1 cellular context compared by ENCODE assay signal in the genomic region with DNA sequence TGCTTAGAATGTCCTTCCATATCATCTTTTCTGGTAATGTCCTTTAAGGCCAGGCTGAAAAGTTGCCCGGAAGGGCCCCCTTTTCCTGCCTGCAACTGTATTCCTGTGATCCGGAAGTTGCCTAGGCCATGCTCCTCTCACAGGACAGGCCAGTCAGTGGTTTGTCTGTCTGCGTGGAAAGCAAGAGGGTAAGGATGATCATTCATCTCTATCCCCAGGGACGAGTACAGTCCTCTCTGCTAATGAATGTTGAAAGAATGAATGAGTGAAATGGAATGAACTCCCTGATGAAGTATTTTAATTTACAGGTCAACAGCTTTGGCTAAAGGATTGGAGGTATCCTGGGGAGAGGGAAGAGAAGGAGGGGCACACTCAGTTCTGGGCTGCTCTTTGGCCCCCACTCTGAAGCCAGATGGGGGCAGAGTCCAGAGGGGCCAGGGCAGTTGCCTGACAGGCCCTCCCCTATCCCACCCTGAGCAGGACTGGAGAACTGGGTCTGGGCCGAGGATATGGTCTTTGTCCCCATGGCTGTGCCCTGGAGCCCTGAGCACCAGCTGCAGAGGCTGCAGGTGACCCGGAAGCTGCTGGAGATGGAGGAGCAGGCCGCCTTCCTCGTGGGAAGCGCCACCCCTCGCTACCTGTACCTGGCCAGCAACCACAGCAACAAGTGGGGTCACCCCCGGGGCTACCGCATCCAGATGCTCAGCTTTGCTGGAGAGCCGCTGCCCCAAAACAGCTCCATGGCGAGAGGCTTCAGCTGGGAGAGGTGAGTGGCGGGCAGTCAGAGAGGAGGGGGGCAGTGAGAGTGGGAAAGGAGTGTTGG.
TF ChIP-seq lines count a peak whose summit lies in the region.

No MANE protein-coding gene starts in this region.

TF ChIP-seq in HepG2, 621 proteins besides CTCF, POLR2A, EP300 and RAD21 (continued from another document and continues in another):
- no peak for TF ChIP-seq ZNF407 (CRISPR knock-in tag; IDR thresholded peaks at IDR 0.05; ENCODE audit: not compliant biosample characterization)
- no peak for TF ChIP-seq MZF1 (CRISPR knock-in tag; IDR thresholded peaks at IDR 0.05; ENCODE audit: borderline replicate concordance)
- TF ChIP-seq IRX3 (CRISPR knock-in tag; IDR thresholded peaks at IDR 0.05; ENCODE audit: borderline replicate concordance, low read depth) = no peak
- 0 out of 2 replicates have a peak, but pooled peaks have one; percentile 12 for TF ChIP-seq FOXA3 (CRISPR knock-in tag; IDR thresholded peaks at IDR 0.05)
- no peak for TF ChIP-seq ZNF546 (CRISPR knock-in tag; conservative IDR thresholded peaks at IDR 0.05)
- TF ChIP-seq MBD4 (IDR thresholded peaks at IDR 0.05; ENCODE audit: borderline replicate concordance, low read length) = no peak
- TF ChIP-seq ZMYM4 (CRISPR knock-in tag; IDR thresholded peaks at IDR 0.05) = peak; percentile 47; the same call in 1 of the 2 replicates
- TF ChIP-seq NR2C2 (CRISPR knock-in tag; IDR thresholded peaks at IDR 0.05; ENCODE audit: borderline replicate concordance) = peak; percentile 86; the same call in 1 of the 2 replicates
- TF ChIP-seq, protein P1, sequence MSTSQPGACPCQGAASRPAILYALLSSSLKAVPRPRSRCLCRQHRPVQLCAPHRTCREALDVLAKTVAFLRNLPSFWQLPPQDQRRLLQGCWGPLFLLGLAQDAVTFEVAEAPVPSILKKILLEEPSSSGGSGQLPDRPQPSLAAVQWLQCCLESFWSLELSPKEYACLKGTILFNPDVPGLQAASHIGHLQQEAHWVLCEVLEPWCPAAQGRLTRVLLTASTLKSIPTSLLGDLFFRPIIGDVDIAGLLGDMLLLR (CRISPR knock-in tag; IDR thresholded peaks at IDR 0.05) = no peak
- TF ChIP-seq, protein P2, sequence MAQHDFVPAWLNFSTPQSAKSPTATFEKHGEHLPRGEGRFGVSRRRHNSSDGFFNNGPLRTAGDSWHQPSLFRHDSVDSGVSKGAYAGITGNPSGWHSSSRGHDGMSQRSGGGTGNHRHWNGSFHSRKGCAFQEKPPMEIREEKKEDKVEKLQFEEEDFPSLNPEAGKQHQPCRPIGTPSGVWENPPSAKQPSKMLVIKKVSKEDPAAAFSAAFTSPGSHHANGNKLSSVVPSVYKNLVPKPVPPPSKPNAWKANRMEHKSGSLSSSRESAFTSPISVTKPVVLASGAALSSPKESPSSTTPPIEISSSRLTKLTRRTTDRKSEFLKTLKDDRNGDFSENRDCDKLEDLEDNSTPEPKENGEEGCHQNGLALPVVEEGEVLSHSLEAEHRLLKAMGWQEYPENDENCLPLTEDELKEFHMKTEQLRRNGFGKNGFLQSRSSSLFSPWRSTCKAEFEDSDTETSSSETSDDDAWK (CRISPR knock-in tag; IDR thresholded peaks at IDR 0.05) = no peak
- TF ChIP-seq MLLT10 (CRISPR knock-in tag; IDR thresholded peaks at IDR 0.05) = no peak
- TF ChIP-seq, protein P3, sequence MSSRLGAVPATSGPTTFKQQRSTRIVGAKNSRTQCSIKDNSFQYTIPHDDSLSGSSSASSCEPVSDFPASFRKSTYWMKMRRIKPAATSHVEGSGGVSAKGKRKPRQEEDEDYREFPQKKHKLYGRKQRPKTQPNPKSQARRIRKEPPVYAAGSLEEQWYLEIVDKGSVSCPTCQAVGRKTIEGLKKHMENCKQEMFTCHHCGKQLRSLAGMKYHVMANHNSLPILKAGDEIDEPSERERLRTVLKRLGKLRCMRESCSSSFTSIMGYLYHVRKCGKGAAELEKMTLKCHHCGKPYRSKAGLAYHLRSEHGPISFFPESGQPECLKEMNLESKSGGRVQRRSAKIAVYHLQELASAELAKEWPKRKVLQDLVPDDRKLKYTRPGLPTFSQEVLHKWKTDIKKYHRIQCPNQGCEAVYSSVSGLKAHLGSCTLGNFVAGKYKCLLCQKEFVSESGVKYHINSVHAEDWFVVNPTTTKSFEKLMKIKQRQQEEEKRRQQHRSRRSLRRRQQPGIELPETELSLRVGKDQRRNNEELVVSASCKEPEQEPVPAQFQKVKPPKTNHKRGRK (CRISPR knock-in tag; IDR thresholded peaks at IDR 0.05) = no peak
- TF ChIP-seq ZNF550 (CRISPR knock-in tag; IDR thresholded peaks at IDR 0.05; ENCODE audit: borderline replicate concordance) = no peak
- no peak for TF ChIP-seq KLF12 (CRISPR knock-in tag; IDR thresholded peaks at IDR 0.05; ENCODE audit: borderline replicate concordance)
- TF ChIP-seq GFI1 (CRISPR knock-in tag; IDR thresholded peaks at IDR 0.05; ENCODE audit: borderline replicate concordance) = peak; percentile 65; the same call in 1 of the 2 replicates
- TF ChIP-seq, protein P4, sequence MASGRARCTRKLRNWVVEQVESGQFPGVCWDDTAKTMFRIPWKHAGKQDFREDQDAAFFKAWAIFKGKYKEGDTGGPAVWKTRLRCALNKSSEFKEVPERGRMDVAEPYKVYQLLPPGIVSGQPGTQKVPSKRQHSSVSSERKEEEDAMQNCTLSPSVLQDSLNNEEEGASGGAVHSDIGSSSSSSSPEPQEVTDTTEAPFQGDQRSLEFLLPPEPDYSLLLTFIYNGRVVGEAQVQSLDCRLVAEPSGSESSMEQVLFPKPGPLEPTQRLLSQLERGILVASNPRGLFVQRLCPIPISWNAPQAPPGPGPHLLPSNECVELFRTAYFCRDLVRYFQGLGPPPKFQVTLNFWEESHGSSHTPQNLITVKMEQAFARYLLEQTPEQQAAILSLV (CRISPR knock-in tag; IDR thresholded peaks at IDR 0.05; ENCODE audit: borderline replicate concordance) = peak; percentile 50
- no peak for TF ChIP-seq NFATC3 (CRISPR knock-in tag; IDR thresholded peaks at IDR 0.05)
- TF ChIP-seq SALL1 (CRISPR knock-in tag; IDR thresholded peaks at IDR 0.05) = peak; percentile 87
- TF ChIP-seq ZNF383 (CRISPR knock-in tag; IDR thresholded peaks at IDR 0.05; ENCODE audit: borderline replicate concordance) = no peak
- no peak for TF ChIP-seq ELK4 (CRISPR knock-in tag; IDR thresholded peaks at IDR 0.05; ENCODE audit: borderline replicate concordance)
- no peak for TF ChIP-seq SRSF4 (IDR thresholded peaks at IDR 0.05; ENCODE audit: low read depth, low read length, poor library complexity, severe bottlenecking)
- peak; percentile 44; the same call in 1 of the 2 replicates for TF ChIP-seq TBX2 (CRISPR knock-in tag; IDR thresholded peaks at IDR 0.05; ENCODE audit: borderline replicate concordance)
- TF ChIP-seq ZBTB7A (CRISPR knock-in tag; IDR thresholded peaks at IDR 0.05) = peak; percentile 72; the same call in 1 of the 2 replicates
- no peak for TF ChIP-seq ZNF468 (CRISPR knock-in tag; IDR thresholded peaks at IDR 0.05)
- no peak for TF ChIP-seq ZNF747 (CRISPR knock-in tag; IDR thresholded peaks at IDR 0.05; ENCODE audit: borderline replicate concordance)
- TF ChIP-seq RELA (CRISPR knock-in tag; IDR thresholded peaks at IDR 0.05) = 0 out of 2 replicates have a peak, but pooled peaks have one; percentile 42
- no peak for TF ChIP-seq KLF13 (CRISPR knock-in tag; IDR thresholded peaks at IDR 0.05)
- TF ChIP-seq ZNF33A (CRISPR knock-in tag; IDR thresholded peaks at IDR 0.05; ENCODE audit: borderline replicate concordance) = no peak
- peak; percentile 37; the same call in 1 of the 2 replicates for TF ChIP-seq PHF8 (CRISPR knock-in tag; IDR thresholded peaks at IDR 0.05)
- no peak for TF ChIP-seq ARNT (IDR thresholded peaks at IDR 0.05)
- no peak for TF ChIP-seq ZZZ3 (CRISPR knock-in tag; IDR thresholded peaks at IDR 0.05; ENCODE audit: borderline replicate concordance)
- peak; percentile 97 for TF ChIP-seq PHF21A (CRISPR knock-in tag; IDR thresholded peaks at IDR 0.05)
- TF ChIP-seq ZNF207 (IDR thresholded peaks at IDR 0.05; ENCODE audit: borderline replicate concordance) = no peak
- no peak for TF ChIP-seq BCL3 (CRISPR knock-in tag; IDR thresholded peaks at IDR 0.05)
- TF ChIP-seq, protein P5, sequence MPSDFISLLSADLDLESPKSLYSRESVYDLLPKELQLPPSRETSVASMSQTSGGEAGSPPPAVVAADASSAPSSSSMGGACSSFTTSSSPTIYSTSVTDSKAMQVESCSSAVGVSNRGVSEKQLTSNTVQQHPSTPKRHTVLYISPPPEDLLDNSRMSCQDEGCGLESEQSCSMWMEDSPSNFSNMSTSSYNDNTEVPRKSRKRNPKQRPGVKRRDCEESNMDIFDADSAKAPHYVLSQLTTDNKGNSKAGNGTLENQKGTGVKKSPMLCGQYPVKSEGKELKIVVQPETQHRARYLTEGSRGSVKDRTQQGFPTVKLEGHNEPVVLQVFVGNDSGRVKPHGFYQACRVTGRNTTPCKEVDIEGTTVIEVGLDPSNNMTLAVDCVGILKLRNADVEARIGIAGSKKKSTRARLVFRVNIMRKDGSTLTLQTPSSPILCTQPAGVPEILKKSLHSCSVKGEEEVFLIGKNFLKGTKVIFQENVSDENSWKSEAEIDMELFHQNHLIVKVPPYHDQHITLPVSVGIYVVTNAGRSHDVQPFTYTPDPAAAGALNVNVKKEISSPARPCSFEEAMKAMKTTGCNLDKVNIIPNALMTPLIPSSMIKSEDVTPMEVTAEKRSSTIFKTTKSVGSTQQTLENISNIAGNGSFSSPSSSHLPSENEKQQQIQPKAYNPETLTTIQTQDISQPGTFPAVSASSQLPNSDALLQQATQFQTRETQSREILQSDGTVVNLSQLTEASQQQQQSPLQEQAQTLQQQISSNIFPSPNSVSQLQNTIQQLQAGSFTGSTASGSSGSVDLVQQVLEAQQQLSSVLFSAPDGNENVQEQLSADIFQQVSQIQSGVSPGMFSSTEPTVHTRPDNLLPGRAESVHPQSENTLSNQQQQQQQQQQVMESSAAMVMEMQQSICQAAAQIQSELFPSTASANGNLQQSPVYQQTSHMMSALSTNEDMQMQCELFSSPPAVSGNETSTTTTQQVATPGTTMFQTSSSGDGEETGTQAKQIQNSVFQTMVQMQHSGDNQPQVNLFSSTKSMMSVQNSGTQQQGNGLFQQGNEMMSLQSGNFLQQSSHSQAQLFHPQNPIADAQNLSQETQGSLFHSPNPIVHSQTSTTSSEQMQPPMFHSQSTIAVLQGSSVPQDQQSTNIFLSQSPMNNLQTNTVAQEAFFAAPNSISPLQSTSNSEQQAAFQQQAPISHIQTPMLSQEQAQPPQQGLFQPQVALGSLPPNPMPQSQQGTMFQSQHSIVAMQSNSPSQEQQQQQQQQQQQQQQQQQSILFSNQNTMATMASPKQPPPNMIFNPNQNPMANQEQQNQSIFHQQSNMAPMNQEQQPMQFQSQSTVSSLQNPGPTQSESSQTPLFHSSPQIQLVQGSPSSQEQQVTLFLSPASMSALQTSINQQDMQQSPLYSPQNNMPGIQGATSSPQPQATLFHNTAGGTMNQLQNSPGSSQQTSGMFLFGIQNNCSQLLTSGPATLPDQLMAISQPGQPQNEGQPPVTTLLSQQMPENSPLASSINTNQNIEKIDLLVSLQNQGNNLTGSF (CRISPR knock-in tag; IDR thresholded peaks at IDR 0.05) = peak; percentile 62; the same call in 1 of the 2 replicates
